Comparison of ENCODE assay signal across 21 cellular contexts in the genomic region with DNA sequence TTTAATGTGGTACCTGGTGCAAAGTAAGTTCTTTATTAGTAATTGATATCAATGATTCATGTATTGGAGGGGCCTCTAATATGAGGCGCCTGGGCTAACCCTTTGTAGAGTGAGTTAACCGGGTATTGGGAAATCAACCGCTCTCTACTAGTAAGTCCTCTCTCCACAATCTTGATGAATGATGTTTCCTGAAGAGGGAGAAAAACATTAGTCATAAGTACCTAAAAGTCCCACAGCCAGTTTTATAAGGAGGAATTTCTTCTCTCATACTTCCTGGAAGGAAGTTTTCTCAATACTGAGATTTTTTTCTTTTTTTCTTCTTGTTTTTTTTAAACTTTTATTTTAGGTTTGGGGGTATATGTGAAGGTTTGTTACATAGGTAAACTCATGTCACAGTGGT.
DNase-seq lines count a peak whose midpoint lies in the region; ATAC-seq and TF ChIP-seq lines count a peak whose summit lies in the region.
"Had no signal": no experiment of that assay in that cellular context is flagged by ENCODE, and none has a peak within 500 bp of the region (broad histone marks: within the 10 kb centered on the region; RNA-seq: fewer than 3 reads in every experiment).

No MANE protein-coding gene starts in this region.

- CTCF ChIA-PET in activated CD8-positive, alpha-beta T cell treated with anti-CD3 and anti-CD28 coated beads for 36 hours (lab: Charles Lee), result no interaction called here
- CTCF ChIA-PET in Caco-2 (lab: Charles Lee), result interaction anchor here (0.6 kb wide), 1 partner anchor 45 kb away, joined by 3 read pairs; no protein-coding TSS in a partner anchor

- H3K9me3 ChIP-seq in mucosa of descending colon (no peaks in the 10 kb centered on the region), Caco-2 (no peaks in the 10 kb centered on the region)
- H3K9me3 ChIP-seq: uterus had no signal

- H3K4me1 ChIP-seq in mucosa of descending colon (ENCODE audit: low read depth) (no peaks in the 10 kb centered on the region), Caco-2 (peaks cover 11% of the 10 kb centered on the region; the same call in 1 of the 2 replicates)
- H3K4me1 ChIP-seq: uterus had no signal

- no TSS peak for BruUV-seq in Caco-2 (replicated peaks; lab: Mats Ljungman, UMichigan)

- H3K4me3 ChIP-seq in mucosa of descending colon (no peak overlapping the region), Caco-2 (ENCODE audit: low read depth, low read length) (no peak overlapping the region)
- H3K4me3 ChIP-seq: K562, uterus had no signal

- POLR2A ChIA-PET in activated CD8-positive, alpha-beta T cell treated with anti-CD3 and anti-CD28 coated beads for 36 hours (lab: Charles Lee), result no interaction called here
- POLR2A ChIA-PET in Caco-2 (lab: Charles Lee), result no interaction called here

- H3K27me3 Mint-ChIP-seq in activated CD8-positive, alpha-beta T cell treated with anti-CD3 and anti-CD28 coated beads for 36 hours, result no peaks in the 10 kb centered on the region
- H3K27me3 Mint-ChIP-seq in Caco-2 (ENCODE audit: insufficient read depth, unreplicated experiment), result no peaks in the 10 kb centered on the region

- intact Hi-C loops in mucosa of descending colon (cut with DNase I, micrococcal nuclease), result no loop called here
- intact Hi-C loops in activated CD8-positive, alpha-beta T cell treated with anti-CD3 and anti-CD28 coated beads for 36 hours (cut with micrococcal nuclease), result no loop called here
- intact Hi-C loops in Caco-2 (cut with micrococcal nuclease; ENCODE audit: unreplicated experiment), result no loop called here

- H3K36me3 ChIP-seq in mucosa of descending colon (ENCODE audit: low read depth) (no peaks in the 10 kb centered on the region), Caco-2 (ENCODE audit: control insufficient read depth, insufficient read depth, low read length) (no peaks in the 10 kb centered on the region)
- H3K36me3 ChIP-seq: uterus had no signal

- H3K36me3 Mint-ChIP-seq in activated CD8-positive, alpha-beta T cell treated with anti-CD3 and anti-CD28 coated beads for 36 hours (ENCODE audit: low read depth), result no peaks in the 10 kb centered on the region
- no peaks in the 10 kb centered on the region for H3K36me3 Mint-ChIP-seq in Caco-2 (ENCODE audit: insufficient read depth, unreplicated experiment)
- H3K36me3 Mint-ChIP-seq: CD14-positive monocyte had no signal

- H3K27ac Mint-ChIP-seq in activated CD8-positive, alpha-beta T cell treated with anti-CD3 and anti-CD28 coated beads for 36 hours, result no peak overlapping the region
- no peak overlapping the region for H3K27ac Mint-ChIP-seq in Caco-2 (ENCODE audit: unreplicated experiment)
- H3K27ac Mint-ChIP-seq: CD14-positive monocyte had no signal

- no peak for TF ChIP-seq CTCF in mucosa of descending colon (IDR thresholded peaks at IDR 0.05)
- TF ChIP-seq CTCF in activated CD8-positive, alpha-beta T cell treated with anti-CD3 and anti-CD28 coated beads for 36 hours (IDR thresholded peaks at IDR 0.05), result no peak
- TF ChIP-seq CTCF in Caco-2 (IDR thresholded peaks at IDR 0.05; ENCODE audit: insufficient read depth in 1 of 2, low read depth in 1 of 2, low read length in 1 of 2, severe bottlenecking in 1 of 2, unreplicated experiment in 1 of 2), result no peak

- H3K9me3 Mint-ChIP-seq in activated CD8-positive, alpha-beta T cell treated with anti-CD3 and anti-CD28 coated beads for 36 hours, result no peaks in the 10 kb centered on the region
- H3K9me3 Mint-ChIP-seq in Caco-2 (ENCODE audit: unreplicated experiment), result no peaks in the 10 kb centered on the region

- H3K27me3 ChIP-seq in Caco-2 (replicated peaks; ENCODE audit: control insufficient read depth, insufficient read depth, low read length), result no peaks in the 10 kb centered on the region
- H3K27me3 ChIP-seq: uterus had no signal

- no peak overlapping the region for H3K4me3 Mint-ChIP-seq in activated CD8-positive, alpha-beta T cell treated with anti-CD3 and anti-CD28 coated beads for 36 hours
- H3K4me3 Mint-ChIP-seq in Caco-2 (ENCODE audit: unreplicated experiment), result no peak overlapping the region
- H3K4me3 Mint-ChIP-seq: CD14-positive monocyte had no signal

- H3K4me1 Mint-ChIP-seq in activated CD8-positive, alpha-beta T cell treated with anti-CD3 and anti-CD28 coated beads for 36 hours (ENCODE audit: low read depth), result no peaks in the 10 kb centered on the region
- H3K4me1 Mint-ChIP-seq in Caco-2 (ENCODE audit: low read depth, unreplicated experiment), result peaks cover 7% of the 10 kb centered on the region
- H3K4me1 Mint-ChIP-seq: CD14-positive monocyte had no signal

- DNase-seq in EL (peak; percentile 59), RKO (ENCODE audit: low spot score) (peak; percentile 18), mucosa of descending colon (no peak), Caco-2 (no peak), NOMO-1 treated with dmso at 0.1 percent for 144 hours (lab: John Stamatoyannopoulos, UW; ENCODE audit: unreplicated experiment) (no peak)
- no peak for DNase-seq in activated CD8-positive, alpha-beta T cell treated with anti-CD3 and anti-CD28 coated beads for 36 hours
- DNase-seq: activated effector memory CD4-positive, alpha-beta T cell treated with anti-CD3 and anti-CD28 coated beads, Interleukin-2, amount 50 U/mL, for 16 hours; aorta; midbrain; NCI-H1105 treated with DMSO at 0.1 percent for 48 hours; NCI-H226; occipital lobe; small intestine; stimulated activated naive CD8-positive, alpha-beta T cell treated with anti-CD3 and anti-CD28 coated beads, Interleukin-15, Interleukin-2, amounts not matched to agents 100 U/mL and 50 U/mL, for 24 hours; T-helper 1 cell; uterus had no signal

- peak; percentile 84 for ATAC-seq in esophagus mucosa
- ATAC-seq in mucosa of descending colon, result peak; percentile 51
- no peak for ATAC-seq in GM18511 (IDR thresholded peaks at IDR 0.05; ENCODE audit: unreplicated experiment)
- ATAC-seq in activated CD8-positive, alpha-beta T cell treated with anti-CD3 and anti-CD28 coated beads for 36 hours, result no peak
- ATAC-seq: HCT116; K562; stimulated activated naive CD8-positive, alpha-beta T cell treated with anti-CD3 and anti-CD28 coated beads, Interleukin-15, Interleukin-2, amounts not matched to agents 100 U/mL and 50 U/mL, for 24 hours had no signal

Comparison
In these comparisons a context has a peak if more than half of its experiments do, and no peak if none do; other contexts are left out.
1. DNase-seq: peak in EL (single experiment) and RKO (single experiment); none in mucosa of descending colon (0 of 3), activated CD8-positive, alpha-beta T cell treated with anti-CD3 and anti-CD28 coated beads for 36 hours (single experiment), Caco-2 (0 of 2) and NOMO-1 treated with dmso at 0.1 percent for 144 hours (single experiment).
2. ATAC-seq: peak in esophagus mucosa (single experiment) and mucosa of descending colon (single experiment); none in GM18511 (single experiment) and activated CD8-positive, alpha-beta T cell treated with anti-CD3 and anti-CD28 coated beads for 36 hours (single experiment).